Comparison of ENCODE assay signal across 8 cellular contexts in genomic region chr2:204447722-204448121, GRCh38.
"Had no signal": no experiment of that assay in that cellular context is flagged by ENCODE, and none has a peak within 500 bp of the region (broad histone marks: within the 10 kb centered on the region; RNA-seq: fewer than 3 reads in every experiment).

No MANE protein-coding gene starts in this region.

- H3K4me3 ChIP-seq: GM12878 had no signal

- DNase-seq: GDM1, GF-D8 had no signal

- ATAC-seq: GM12878 had no signal

- FAIRE-seq: G401.6, GM12878, GM12891, GM12892, GM18507, GM19239 had no signal
